ENCODE assay signal across 8 cellular contexts in genomic region chr11:2778630-2779498, GRCh38.
DNase-seq lines count a peak whose midpoint lies in the region; ATAC-seq lines count a peak whose summit lies in the region.

No MANE protein-coding gene starts in this region.

- intact Hi-C loops in head of caudate nucleus (cut with DNase I), result no loop called here

- H3K4me3 Mint-ChIP-seq in activated T-cell treated with anti-CD3 and anti-CD28 coated beads, Interleukin-2, amount 50 U/mL, for 4 hours, result no peak overlapping the region

- no peak for ATAC-seq in activated T-cell treated with anti-CD3 and anti-CD28 coated beads, Interleukin-2, amount 50 U/mL, for 4 hours
- ATAC-seq in GM18520 (IDR thresholded peaks at IDR 0.05; ENCODE audit: unreplicated experiment), result no peak

- peaks cover 3% of the 10 kb centered on the region for H3K36me3 Mint-ChIP-seq in activated T-cell treated with anti-CD3 and anti-CD28 coated beads, Interleukin-2, amount 50 U/mL, for 4 hours (ENCODE audit: insufficient read depth)

- DNase-seq in activated effector memory CD4-positive, alpha-beta T cell treated with anti-CD3 and anti-CD28 coated beads, Interleukin-2, amount 50 U/mL, for 16 hours, result peak; percentile 61
- no peak for DNase-seq in activated effector memory CD4-positive, alpha-beta T cell treated with Interleukin-2 at 50 U/mL for 16 hours
- peak; percentile 71 for DNase-seq in NCI-H1092 (lab: John Stamatoyannopoulos, UW)
- peak; percentile 2 for DNase-seq in activated T-cell treated with anti-CD3 and anti-CD28 coated beads, Interleukin-2, amount 50 U/mL, for 4 hours
- peak; percentile 62 to 89 (median 80) for DNase-seq in head of caudate nucleus
- DNase-seq in pons (ENCODE audit: low spot score), result peak; percentile 85
- DNase-seq in cortex of kidney (lab: John Stamatoyannopoulos, UW), result no peak

- H3K27me3 Mint-ChIP-seq in activated T-cell treated with anti-CD3 and anti-CD28 coated beads, Interleukin-2, amount 50 U/mL, for 4 hours (ENCODE audit: low read depth), result no peaks in the 10 kb centered on the region

- H3K9me3 Mint-ChIP-seq in activated T-cell treated with anti-CD3 and anti-CD28 coated beads, Interleukin-2, amount 50 U/mL, for 4 hours, result no peaks in the 10 kb centered on the region

- peaks cover 7% of the 10 kb centered on the region for H3K4me1 Mint-ChIP-seq in activated T-cell treated with anti-CD3 and anti-CD28 coated beads, Interleukin-2, amount 50 U/mL, for 4 hours (ENCODE audit: low read depth)

Comparison
In these comparisons a context has a peak if more than half of its experiments do, and no peak if none do; other contexts are left out.
1. DNase-seq: peak in activated effector memory CD4-positive, alpha-beta T cell treated with anti-CD3 and anti-CD28 coated beads, Interleukin-2, amount 50 U/mL, for 16 hours (single experiment), NCI-H1092 (single experiment), activated T-cell treated with anti-CD3 and anti-CD28 coated beads, Interleukin-2, amount 50 U/mL, for 4 hours (single experiment), head of caudate nucleus (42 of 42) and pons (single experiment); none in activated effector memory CD4-positive, alpha-beta T cell treated with Interleukin-2 at 50 U/mL for 16 hours (single experiment) and cortex of kidney (single experiment).